Comparison of ENCODE assay signal across 1 cellular context in the genomic region with DNA sequence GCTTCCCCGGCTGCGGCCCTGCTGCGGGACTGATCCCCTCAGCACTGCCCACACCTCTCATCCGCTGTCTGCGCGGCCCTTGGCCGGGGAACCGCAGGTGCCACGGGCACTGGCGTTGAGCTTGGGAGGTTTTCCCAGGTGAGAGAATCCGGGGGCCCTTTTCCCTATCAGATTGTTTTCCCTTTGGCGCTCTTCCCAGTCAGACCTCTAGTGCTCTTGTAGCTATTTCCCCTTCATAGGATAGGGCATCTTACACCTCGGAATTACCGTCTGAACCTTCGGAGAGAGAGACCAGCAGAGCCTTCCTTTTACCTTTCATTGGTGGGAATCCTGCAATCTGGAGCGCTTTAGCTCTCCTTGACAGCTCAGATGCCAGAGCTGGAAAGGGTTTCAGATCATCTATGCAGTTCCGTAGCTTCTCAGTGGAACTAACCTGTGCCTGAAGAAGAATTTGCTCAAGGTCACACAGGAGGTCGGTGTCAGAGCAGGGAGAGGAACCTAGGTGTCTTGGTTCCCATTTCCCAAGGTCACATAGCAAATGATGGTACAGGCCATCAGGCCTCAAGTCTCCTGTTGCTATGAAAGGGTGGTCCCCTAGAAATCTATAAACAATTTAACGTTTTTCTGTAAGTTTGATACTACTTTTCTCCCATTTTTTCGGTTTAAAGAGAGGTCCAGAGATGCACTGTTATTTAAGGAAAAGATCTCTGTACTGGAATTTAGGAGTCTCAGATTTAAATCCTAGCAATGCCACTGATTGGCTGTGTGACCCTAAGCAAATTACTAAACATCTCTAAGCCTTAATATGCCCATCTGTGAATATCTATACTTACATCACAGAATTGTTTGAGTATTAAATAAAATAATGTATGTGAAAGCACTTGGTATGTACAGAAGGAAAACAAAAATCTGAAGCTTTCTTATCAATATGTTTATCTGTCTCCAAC.
TF ChIP-seq lines count a peak whose summit lies in the region.

No MANE protein-coding gene starts in this region.

TF ChIP-seq in endothelial cell of umbilical vein, 7 proteins besides CTCF, POLR2A, EP300 and RAD21 (continued from another document):
- TF ChIP-seq FOS (IDR thresholded peaks at IDR 0.05; ENCODE audit: borderline replicate concordance, insufficient read depth, low read length) (no peak), GATA2 (IDR thresholded peaks at IDR 0.05; ENCODE audit: insufficient read depth, insufficient read length, low read depth, low read length) (no peak), MAX (IDR thresholded peaks at IDR 0.05; ENCODE audit: insufficient read depth, insufficient read length) (no peak)
